Comparison of ENCODE assay signal across 2 cellular contexts in the genomic region with DNA sequence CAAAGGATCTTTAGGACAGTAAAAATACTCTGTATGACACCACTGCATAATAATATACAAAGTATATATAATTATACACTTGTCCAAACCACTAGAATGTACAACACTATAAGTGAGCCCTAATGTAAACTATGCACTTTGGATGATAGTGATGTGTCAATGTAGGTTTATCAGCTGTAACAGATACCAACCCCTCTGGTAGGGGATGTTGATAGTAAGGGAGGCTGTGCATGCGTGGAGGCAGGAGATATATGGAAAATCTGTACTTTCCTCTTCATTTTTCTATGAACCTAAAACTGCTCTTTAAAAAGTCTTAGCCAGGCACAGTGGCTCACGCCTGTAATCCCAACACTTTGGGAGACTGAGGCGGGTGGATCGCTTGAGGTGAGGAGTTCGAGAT.
TF ChIP-seq lines count a peak whose summit lies in the region.

No MANE protein-coding gene starts in this region.

TF ChIP-seq in HepG2, 621 proteins besides CTCF, POLR2A, EP300 and RAD21:
- TF ChIP-seq NONO (IDR thresholded peaks at IDR 0.05) (no peak), NONO (CRISPR knock-in tag; conservative IDR thresholded peaks at IDR 0.05) (0 out of 2 replicates have a peak, but pooled peaks have one; percentile 4)
- TF ChIP-seq, protein P1, sequence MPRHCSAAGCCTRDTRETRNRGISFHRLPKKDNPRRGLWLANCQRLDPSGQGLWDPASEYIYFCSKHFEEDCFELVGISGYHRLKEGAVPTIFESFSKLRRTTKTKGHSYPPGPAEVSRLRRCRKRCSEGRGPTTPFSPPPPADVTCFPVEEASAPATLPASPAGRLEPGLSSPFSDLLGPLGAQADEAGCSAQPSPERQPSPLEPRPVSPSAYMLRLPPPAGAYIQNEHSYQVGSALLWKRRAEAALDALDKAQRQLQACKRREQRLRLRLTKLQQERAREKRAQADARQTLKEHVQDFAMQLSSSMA (CRISPR knock-in tag; IDR thresholded peaks at IDR 0.05) = no peak

TF ChIP-seq in K562, 482 proteins besides CTCF, POLR2A, EP300 and RAD21 (continues in another document):
- TF ChIP-seq ZNF121 (CRISPR knock-in tag; conservative IDR thresholded peaks at IDR 0.05) (no peak), KAT2B (IDR thresholded peaks at IDR 0.05; ENCODE audit: low read depth, low read length) (no peak), EP400 (IDR thresholded peaks at IDR 0.05) (no peak), ZNF212 (CRISPR knock-in tag; IDR thresholded peaks at IDR 0.05) (no peak), MAFF (IDR thresholded peaks at IDR 0.05; ENCODE audit: low read length) (no peak), MED1 (CRISPR knock-in tag; IDR thresholded peaks at IDR 0.05; ENCODE audit: borderline replicate concordance) (no peak), ELF4 (CRISPR knock-in tag; IDR thresholded peaks at IDR 0.05) (no peak), MEIS2 (IDR thresholded peaks at IDR 0.05; ENCODE audit: partially characterized antibody) (peak; percentile 19), PPARD (CRISPR knock-in tag; IDR thresholded peaks at IDR 0.05) (no peak), CTBP1 (IDR thresholded peaks at IDR 0.05; ENCODE audit: borderline replicate concordance) (0 out of 2 replicates have a peak, but pooled peaks have one; percentile 36), SRSF9 (IDR thresholded peaks at IDR 0.05; ENCODE audit: borderline replicate concordance, low read depth, low read length) (no peak), ZNF12 (CRISPR knock-in tag; IDR thresholded peaks at IDR 0.05) (no peak), MBD2 (IDR thresholded peaks at IDR 0.05; ENCODE audit: borderline replicate concordance, low read depth) (no peak), FOXP1 (CRISPR knock-in tag; IDR thresholded peaks at IDR 0.05) (no peak), ZNF778 (CRISPR knock-in tag; IDR thresholded peaks at IDR 0.05) (no peak), HOXB6 (CRISPR knock-in tag; IDR thresholded peaks at IDR 0.05; ENCODE audit: borderline replicate concordance) (no peak), ZNF316 (IDR thresholded peaks at IDR 0.05) (no peak), NFXL1 (CRISPR knock-in tag; IDR thresholded peaks at IDR 0.05) (no peak), KLF16 (IDR thresholded peaks at IDR 0.05) (0 out of 2 replicates have a peak, but pooled peaks have one; percentile 32), SIN3A (IDR thresholded peaks at IDR 0.05; ENCODE audit: borderline replicate concordance in 2 of 2, control insufficient read depth in 1 of 2, low read depth in 2 of 2, low read length in 2 of 2) (no peak), NUFIP1 (IDR thresholded peaks at IDR 0.05; ENCODE audit: partially characterized antibody) (no peak), EZH2 (IDR thresholded peaks at IDR 0.05; ENCODE audit: borderline replicate concordance, low read depth, low read length) (no peak), STAG1 (CRISPR knock-in tag; IDR thresholded peaks at IDR 0.05; ENCODE audit: borderline replicate concordance) (no peak), FOXK2 (conservative IDR thresholded peaks at IDR 0.05 in 1 of 2, IDR thresholded peaks at IDR 0.05 in 1 of 2; ENCODE audit: low read depth in 2 of 2) (no peak), ARID1B (IDR thresholded peaks at IDR 0.05) (peak; percentile 89), NFYB (IDR thresholded peaks at IDR 0.05; ENCODE audit: extremely low read depth, insufficient read length) (no peak), TCF7L2 (IDR thresholded peaks at IDR 0.05; ENCODE audit: low read depth, low read length) (no peak), SMARCA5 (IDR thresholded peaks at IDR 0.05) (no peak), C11orf30 (IDR thresholded peaks at IDR 0.05; ENCODE audit: low read depth) (no peak), NFIC (IDR thresholded peaks at IDR 0.05) (peak; percentile 23; the same call in 1 of the 2 replicates)
- TF ChIP-seq, protein P2, sequence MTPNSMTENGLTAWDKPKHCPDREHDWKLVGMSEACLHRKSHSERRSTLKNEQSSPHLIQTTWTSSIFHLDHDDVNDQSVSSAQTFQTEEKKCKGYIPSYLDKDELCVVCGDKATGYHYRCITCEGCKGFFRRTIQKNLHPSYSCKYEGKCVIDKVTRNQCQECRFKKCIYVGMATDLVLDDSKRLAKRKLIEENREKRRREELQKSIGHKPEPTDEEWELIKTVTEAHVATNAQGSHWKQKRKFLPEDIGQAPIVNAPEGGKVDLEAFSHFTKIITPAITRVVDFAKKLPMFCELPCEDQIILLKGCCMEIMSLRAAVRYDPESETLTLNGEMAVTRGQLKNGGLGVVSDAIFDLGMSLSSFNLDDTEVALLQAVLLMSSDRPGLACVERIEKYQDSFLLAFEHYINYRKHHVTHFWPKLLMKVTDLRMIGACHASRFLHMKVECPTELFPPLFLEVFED (CRISPR knock-in tag; conservative IDR thresholded peaks at IDR 0.05) = no peak
- TF ChIP-seq, protein P3, sequence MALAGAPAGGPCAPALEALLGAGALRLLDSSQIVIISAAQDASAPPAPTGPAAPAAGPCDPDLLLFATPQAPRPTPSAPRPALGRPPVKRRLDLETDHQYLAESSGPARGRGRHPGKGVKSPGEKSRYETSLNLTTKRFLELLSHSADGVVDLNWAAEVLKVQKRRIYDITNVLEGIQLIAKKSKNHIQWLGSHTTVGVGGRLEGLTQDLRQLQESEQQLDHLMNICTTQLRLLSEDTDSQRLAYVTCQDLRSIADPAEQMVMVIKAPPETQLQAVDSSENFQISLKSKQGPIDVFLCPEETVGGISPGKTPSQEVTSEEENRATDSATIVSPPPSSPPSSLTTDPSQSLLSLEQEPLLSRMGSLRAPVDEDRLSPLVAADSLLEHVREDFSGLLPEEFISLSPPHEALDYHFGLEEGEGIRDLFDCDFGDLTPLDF (CRISPR knock-in tag; IDR thresholded peaks at IDR 0.05) = no peak
- TF ChIP-seq, protein P4, sequence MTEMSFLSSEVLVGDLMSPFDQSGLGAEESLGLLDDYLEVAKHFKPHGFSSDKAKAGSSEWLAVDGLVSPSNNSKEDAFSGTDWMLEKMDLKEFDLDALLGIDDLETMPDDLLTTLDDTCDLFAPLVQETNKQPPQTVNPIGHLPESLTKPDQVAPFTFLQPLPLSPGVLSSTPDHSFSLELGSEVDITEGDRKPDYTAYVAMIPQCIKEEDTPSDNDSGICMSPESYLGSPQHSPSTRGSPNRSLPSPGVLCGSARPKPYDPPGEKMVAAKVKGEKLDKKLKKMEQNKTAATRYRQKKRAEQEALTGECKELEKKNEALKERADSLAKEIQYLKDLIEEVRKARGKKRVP (CRISPR knock-in tag; IDR thresholded peaks at IDR 0.05) = no peak
- TF ChIP-seq, protein P5, sequence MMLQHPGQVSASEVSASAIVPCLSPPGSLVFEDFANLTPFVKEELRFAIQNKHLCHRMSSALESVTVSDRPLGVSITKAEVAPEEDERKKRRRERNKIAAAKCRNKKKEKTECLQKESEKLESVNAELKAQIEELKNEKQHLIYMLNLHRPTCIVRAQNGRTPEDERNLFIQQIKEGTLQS (IDR thresholded peaks at IDR 0.05) = no peak
- TF ChIP-seq, protein P5 (CRISPR knock-in tag; conservative IDR thresholded peaks at IDR 0.05) = no peak
- TF ChIP-seq, protein P6, sequence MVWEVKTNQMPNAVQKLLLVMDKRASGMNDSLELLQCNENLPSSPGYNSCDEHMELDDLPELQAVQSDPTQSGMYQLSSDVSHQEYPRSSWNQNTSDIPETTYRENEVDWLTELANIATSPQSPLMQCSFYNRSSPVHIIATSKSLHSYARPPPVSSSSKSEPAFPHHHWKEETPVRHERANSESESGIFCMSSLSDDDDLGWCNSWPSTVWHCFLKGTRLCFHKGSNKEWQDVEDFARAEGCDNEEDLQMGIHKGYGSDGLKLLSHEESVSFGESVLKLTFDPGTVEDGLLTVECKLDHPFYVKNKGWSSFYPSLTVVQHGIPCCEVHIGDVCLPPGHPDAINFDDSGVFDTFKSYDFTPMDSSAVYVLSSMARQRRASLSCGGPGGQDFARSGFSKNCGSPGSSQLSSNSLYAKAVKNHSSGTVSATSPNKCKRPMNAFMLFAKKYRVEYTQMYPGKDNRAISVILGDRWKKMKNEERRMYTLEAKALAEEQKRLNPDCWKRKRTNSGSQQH (CRISPR knock-in tag; IDR thresholded peaks at IDR 0.05) = no peak
- TF ChIP-seq, protein P7, sequence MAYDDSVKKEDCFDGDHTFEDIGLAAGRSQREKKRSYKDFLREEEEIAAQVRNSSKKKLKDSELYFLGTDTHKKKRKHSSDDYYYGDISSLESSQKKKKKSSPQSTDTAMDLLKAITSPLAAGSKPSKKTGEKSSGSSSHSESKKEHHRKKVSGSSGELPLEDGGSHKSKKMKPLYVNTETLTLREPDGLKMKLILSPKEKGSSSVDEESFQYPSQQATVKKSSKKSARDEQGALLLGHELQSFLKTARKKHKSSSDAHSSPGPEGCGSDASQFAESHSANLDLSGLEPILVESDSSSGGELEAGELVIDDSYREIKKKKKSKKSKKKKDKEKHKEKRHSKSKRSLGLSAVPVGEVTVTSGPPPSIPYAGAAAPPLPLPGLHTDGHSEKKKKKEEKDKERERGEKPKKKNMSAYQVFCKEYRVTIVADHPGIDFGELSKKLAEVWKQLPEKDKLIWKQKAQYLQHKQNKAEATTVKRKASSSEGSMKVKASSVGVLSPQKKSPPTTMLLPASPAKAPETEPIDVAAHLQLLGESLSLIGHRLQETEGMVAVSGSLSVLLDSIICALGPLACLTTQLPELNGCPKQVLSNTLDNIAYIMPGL (CRISPR knock-in tag; IDR thresholded peaks at IDR 0.05) = no peak
- TF ChIP-seq, protein P8, sequence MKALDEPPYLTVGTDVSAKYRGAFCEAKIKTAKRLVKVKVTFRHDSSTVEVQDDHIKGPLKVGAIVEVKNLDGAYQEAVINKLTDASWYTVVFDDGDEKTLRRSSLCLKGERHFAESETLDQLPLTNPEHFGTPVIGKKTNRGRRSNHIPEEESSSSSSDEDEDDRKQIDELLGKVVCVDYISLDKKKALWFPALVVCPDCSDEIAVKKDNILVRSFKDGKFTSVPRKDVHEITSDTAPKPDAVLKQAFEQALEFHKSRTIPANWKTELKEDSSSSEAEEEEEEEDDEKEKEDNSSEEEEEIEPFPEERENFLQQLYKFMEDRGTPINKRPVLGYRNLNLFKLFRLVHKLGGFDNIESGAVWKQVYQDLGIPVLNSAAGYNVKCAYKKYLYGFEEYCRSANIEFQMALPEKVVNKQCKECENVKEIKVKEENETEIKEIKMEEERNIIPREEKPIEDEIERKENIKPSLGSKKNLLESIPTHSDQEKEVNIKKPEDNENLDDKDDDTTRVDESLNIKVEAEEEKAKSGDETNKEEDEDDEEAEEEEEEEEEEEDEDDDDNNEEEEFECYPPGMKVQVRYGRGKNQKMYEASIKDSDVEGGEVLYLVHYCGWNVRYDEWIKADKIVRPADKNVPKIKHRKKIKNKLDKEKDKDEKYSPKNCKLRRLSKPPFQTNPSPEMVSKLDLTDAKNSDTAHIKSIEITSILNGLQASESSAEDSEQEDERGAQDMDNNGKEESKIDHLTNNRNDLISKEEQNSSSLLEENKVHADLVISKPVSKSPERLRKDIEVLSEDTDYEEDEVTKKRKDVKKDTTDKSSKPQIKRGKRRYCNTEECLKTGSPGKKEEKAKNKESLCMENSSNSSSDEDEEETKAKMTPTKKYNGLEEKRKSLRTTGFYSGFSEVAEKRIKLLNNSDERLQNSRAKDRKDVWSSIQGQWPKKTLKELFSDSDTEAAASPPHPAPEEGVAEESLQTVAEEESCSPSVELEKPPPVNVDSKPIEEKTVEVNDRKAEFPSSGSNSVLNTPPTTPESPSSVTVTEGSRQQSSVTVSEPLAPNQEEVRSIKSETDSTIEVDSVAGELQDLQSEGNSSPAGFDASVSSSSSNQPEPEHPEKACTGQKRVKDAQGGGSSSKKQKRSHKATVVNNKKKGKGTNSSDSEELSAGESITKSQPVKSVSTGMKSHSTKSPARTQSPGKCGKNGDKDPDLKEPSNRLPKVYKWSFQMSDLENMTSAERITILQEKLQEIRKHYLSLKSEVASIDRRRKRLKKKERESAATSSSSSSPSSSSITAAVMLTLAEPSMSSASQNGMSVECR (CRISPR knock-in tag; IDR thresholded peaks at IDR 0.05) = no peak
- TF ChIP-seq, protein P9, sequence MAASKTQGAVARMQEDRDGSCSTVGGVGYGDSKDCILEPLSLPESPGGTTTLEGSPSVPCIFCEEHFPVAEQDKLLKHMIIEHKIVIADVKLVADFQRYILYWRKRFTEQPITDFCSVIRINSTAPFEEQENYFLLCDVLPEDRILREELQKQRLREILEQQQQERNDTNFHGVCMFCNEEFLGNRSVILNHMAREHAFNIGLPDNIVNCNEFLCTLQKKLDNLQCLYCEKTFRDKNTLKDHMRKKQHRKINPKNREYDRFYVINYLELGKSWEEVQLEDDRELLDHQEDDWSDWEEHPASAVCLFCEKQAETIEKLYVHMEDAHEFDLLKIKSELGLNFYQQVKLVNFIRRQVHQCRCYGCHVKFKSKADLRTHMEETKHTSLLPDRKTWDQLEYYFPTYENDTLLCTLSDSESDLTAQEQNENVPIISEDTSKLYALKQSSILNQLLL (CRISPR knock-in tag; IDR thresholded peaks at IDR 0.05; ENCODE audit: borderline replicate concordance) = no peak
- TF ChIP-seq, protein P10, sequence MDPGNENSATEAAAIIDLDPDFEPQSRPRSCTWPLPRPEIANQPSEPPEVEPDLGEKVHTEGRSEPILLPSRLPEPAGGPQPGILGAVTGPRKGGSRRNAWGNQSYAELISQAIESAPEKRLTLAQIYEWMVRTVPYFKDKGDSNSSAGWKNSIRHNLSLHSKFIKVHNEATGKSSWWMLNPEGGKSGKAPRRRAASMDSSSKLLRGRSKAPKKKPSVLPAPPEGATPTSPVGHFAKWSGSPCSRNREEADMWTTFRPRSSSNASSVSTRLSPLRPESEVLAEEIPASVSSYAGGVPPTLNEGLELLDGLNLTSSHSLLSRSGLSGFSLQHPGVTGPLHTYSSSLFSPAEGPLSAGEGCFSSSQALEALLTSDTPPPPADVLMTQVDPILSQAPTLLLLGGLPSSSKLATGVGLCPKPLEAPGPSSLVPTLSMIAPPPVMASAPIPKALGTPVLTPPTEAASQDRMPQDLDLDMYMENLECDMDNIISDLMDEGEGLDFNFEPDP (CRISPR knock-in tag; IDR thresholded peaks at IDR 0.05) = no peak
- TF ChIP-seq, protein P11, sequence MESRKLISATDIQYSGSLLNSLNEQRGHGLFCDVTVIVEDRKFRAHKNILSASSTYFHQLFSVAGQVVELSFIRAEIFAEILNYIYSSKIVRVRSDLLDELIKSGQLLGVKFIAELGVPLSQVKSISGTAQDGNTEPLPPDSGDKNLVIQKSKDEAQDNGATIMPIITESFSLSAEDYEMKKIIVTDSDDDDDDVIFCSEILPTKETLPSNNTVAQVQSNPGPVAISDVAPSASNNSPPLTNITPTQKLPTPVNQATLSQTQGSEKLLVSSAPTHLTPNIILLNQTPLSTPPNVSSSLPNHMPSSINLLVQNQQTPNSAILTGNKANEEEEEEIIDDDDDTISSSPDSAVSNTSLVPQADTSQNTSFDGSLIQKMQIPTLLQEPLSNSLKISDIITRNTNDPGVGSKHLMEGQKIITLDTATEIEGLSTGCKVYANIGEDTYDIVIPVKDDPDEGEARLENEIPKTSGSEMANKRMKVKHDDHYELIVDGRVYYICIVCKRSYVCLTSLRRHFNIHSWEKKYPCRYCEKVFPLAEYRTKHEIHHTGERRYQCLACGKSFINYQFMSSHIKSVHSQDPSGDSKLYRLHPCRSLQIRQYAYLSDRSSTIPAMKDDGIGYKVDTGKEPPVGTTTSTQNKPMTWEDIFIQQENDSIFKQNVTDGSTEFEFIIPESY (CRISPR knock-in tag; IDR thresholded peaks at IDR 0.05) = no peak
- TF ChIP-seq, protein P12, sequence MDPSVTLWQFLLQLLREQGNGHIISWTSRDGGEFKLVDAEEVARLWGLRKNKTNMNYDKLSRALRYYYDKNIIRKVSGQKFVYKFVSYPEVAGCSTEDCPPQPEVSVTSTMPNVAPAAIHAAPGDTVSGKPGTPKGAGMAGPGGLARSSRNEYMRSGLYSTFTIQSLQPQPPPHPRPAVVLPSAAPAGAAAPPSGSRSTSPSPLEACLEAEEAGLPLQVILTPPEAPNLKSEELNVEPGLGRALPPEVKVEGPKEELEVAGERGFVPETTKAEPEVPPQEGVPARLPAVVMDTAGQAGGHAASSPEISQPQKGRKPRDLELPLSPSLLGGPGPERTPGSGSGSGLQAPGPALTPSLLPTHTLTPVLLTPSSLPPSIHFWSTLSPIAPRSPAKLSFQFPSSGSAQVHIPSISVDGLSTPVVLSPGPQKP (CRISPR knock-in tag; IDR thresholded peaks at IDR 0.05) = no peak
